In the genomic region with DNA sequence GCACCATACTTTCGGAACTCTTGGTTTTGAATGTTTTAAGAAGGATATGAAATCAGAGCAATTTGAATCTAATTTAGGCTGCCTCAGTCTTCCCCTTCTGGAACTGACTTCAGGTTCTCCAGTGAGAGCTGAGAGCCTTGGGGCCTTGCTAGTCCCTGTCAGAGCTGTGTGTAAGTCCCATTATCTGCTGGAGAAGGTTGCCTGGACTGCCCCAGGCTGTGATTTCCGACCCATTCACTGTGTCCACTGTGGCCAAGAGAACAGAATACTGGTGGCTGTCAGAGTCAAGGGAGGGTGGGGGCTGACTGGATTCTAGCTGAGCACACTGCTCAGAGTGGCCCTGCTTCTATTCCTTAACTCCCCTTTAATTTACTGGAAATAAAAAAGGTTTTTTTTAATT, we compare ENCODE assay signal across 6 cellular contexts.
"Had no signal": no experiment of that assay in that cellular context is flagged by ENCODE, and none has a peak within 500 bp of the region (broad histone marks: within the 10 kb centered on the region; RNA-seq: fewer than 3 reads in every experiment).

No MANE protein-coding gene starts in this region.

- H3K27ac Mint-ChIP-seq: GM23338, H9 had no signal

- H3K4me3 ChIP-seq: GM23338, K562 had no signal

- DNase-seq: H9, HCEC 1CT, IMR-90, KG1 had no signal

- H3K4me3 Mint-ChIP-seq: GM23338, H9 had no signal

- H3K4me1 Mint-ChIP-seq: GM23338, H9 had no signal

- H3K9me3 Mint-ChIP-seq: GM23338, H9 had no signal

- ATAC-seq: GM23338, K562 had no signal
